Comparison of ENCODE assay signal across 8 cellular contexts in the genomic region with DNA sequence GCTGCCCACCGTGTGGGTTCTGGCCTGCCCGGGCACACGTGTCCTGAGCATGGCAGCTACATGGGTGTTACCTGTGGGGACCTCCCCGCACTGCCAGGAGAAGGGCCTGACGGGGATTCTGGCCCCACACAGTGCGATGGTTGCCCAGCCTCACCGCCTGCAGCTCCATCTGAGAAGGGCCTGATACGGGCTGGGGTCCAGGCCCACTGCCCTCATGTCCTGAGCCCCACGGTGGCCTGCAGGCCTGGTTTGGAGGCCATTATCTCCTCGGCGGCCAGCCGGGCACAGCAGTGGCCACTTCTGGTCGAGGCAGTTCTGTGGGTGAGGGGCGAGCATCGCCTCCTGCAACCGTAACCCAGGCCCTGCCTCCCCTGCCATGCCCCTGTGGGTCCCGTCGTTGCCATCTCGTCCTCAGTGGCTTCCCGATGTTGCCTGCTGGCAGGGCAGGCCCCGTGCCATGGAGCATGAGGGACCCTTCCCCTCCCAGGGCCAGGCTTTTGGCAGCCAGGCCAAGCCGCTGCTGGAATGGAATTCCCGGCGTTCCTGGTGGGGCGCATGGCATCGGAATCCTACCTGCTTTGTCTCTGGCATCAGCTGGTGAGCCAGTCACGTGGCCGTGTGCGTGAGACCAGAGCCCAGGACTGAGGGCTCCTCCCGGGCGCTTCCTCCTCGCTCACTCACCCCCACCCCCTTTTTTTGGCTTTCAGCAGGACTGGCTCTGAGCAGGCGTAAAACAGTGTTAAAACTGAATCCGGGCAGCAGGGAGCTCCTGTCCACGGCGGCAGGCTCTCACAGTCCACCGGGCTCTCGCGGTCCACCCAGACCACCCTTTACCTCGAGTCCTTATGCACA.
A peak's percentile ranks its signal among the peaks of the same experiment; 100 is the strongest.
DNase-seq lines count a peak whose midpoint lies in the region; ATAC-seq and TF ChIP-seq lines count a peak whose summit lies in the region.

No MANE protein-coding gene starts in this region.

- H3K4me1 Mint-ChIP-seq in stimulated activated naive CD8-positive, alpha-beta T cell treated with anti-CD3 and anti-CD28 coated beads, Interleukin-15, amount 100 ng/mL, for 72 hours = peaks cover 33% of the 10 kb centered on the region

- H3K9me3 Mint-ChIP-seq in stimulated activated naive CD8-positive, alpha-beta T cell treated with anti-CD3 and anti-CD28 coated beads, Interleukin-15, amount 100 ng/mL, for 72 hours = no peaks in the 10 kb centered on the region

- no peaks in the 10 kb centered on the region for H3K27me3 Mint-ChIP-seq in stimulated activated naive CD8-positive, alpha-beta T cell treated with anti-CD3 and anti-CD28 coated beads, Interleukin-15, amount 100 ng/mL, for 72 hours

- peak overlapping the region; percentile 99 for H3K4me2 ChIP-seq in HCT116 (ENCODE audit: low read length)

- POLR2A ChIA-PET in HCT116 (lab: Charles Lee) = interaction anchor here (1.4 to 1.9 kb wide), 2 partner anchors 65 to 72 kb away, joined by 5 to 7 read pairs; no protein-coding TSS in a partner anchor

- no peak overlapping the region for H3K4me3 Mint-ChIP-seq in stimulated activated naive CD8-positive, alpha-beta T cell treated with anti-CD3 and anti-CD28 coated beads, Interleukin-15, amount 100 ng/mL, for 72 hours

- RAD21 ChIA-PET in HCT116 (lab: Charles Lee; ENCODE audit: low non-redundant PET in 1 of 2, low total read pairs in 2 of 2, uncharacterized antibody in 2 of 2, unreplicated experiment in 2 of 2) = no interaction called here

- no peak overlapping the region for H3K27ac Mint-ChIP-seq in stimulated activated naive CD8-positive, alpha-beta T cell treated with anti-CD3 and anti-CD28 coated beads, Interleukin-15, amount 100 ng/mL, for 72 hours

- no peaks in the 10 kb centered on the region for H4K20me1 ChIP-seq in HCT116 (ENCODE audit: insufficient read depth)

- intact Hi-C loops in HCT116 (cut with micrococcal nuclease) = no loop called here
- intact Hi-C loops in Right ventricle myocardium superior (cut with DNase I) = loop anchor here (5.0 to 10.0 kb wide), 2 partner anchors 34 to 74 kb away; no protein-coding TSS in a partner anchor

- no peak for TF ChIP-seq RAD21 in HCT116 (IDR thresholded peaks at IDR 0.05; ENCODE audit: low read depth)

- no peak for DNase-seq in HCT116 (ENCODE audit: low read depth, low spot score)
- DNase-seq in SW480 (ENCODE audit: low spot score) = peak; percentile 90
- peak; percentile 86 for DNase-seq in Right ventricle myocardium superior
- no peak for DNase-seq in stimulated activated naive CD8-positive, alpha-beta T cell treated with anti-CD3 and anti-CD28 coated beads, Interleukin-15, amount 100 ng/mL, for 72 hours

- peak overlapping the region; percentile 100 for H3K27ac ChIP-seq in HCT116 (ENCODE audit: low read depth, low read length)
- peak overlapping the region; percentile 97 for H3K27ac ChIP-seq in stomach smooth muscle (ENCODE audit: low read length)

- no TSS peak for BruUV-seq in HCT116 (replicated peaks; lab: Mats Ljungman, UMichigan)

- H3K9me3 ChIP-seq in HCT116 (ENCODE audit: control insufficient read depth in 1 of 2, insufficient read depth in 1 of 2, low read depth in 1 of 2, low read length in 2 of 2) = no peaks in the 10 kb centered on the region
- no peaks in the 10 kb centered on the region for H3K9me3 ChIP-seq in stomach smooth muscle (ENCODE audit: control insufficient read depth in 2 of 2, low read length in 2 of 2)

- H3K9me2 ChIP-seq in HCT116 (ENCODE audit: insufficient read depth) = no peaks in the 10 kb centered on the region

- no peak overlapping the region for H2AFZ ChIP-seq in HCT116 (ENCODE audit: low read depth, low read length, poor library complexity, severe bottlenecking)

- H3K9ac ChIP-seq in HCT116 (ENCODE audit: low read length) = peak overlapping the region; percentile 99
- H3K9ac ChIP-seq in stomach smooth muscle (ENCODE audit: low read length in 2 of 2) = peak overlapping the region; percentile 71 to 72

- peak overlapping the region; percentile 60 to 64 for H3K4me3 ChIP-seq in HCT116 (replicated peaks in 1 of 2; ENCODE audit: low read depth in 1 of 2, low read length in 2 of 2)
- peak overlapping the region; percentile 56 to 97 for H3K4me3 ChIP-seq in stomach smooth muscle (ENCODE audit: low read length in 2 of 2)

- H3K79me2 ChIP-seq in HCT116 (ENCODE audit: insufficient read depth, low read length) = peaks cover 100% of the 10 kb centered on the region

- no peak for TF ChIP-seq CTCF in HCT116 (IDR thresholded peaks at IDR 0.05 in 2 of 3, conservative IDR thresholded peaks at IDR 0.05 in 1 of 3; ENCODE audit: borderline replicate concordance in 1 of 3, insufficient read depth in 1 of 3, low read depth in 2 of 3, low read length in 2 of 3)

- ATAC-seq in HCT116 = peak; percentile 34
- ATAC-seq in Right ventricle myocardium superior (ENCODE audit: poor library complexity) = peak; percentile 51
- ATAC-seq in HG02588 (IDR thresholded peaks at IDR 0.05; ENCODE audit: unreplicated experiment) = no peak
- ATAC-seq in GM18498 (IDR thresholded peaks at IDR 0.05; ENCODE audit: unreplicated experiment) = no peak
- no peak for ATAC-seq in stimulated activated naive CD8-positive, alpha-beta T cell treated with anti-CD3 and anti-CD28 coated beads, Interleukin-15, amount 100 ng/mL, for 72 hours
- ATAC-seq in HG03342 (IDR thresholded peaks at IDR 0.05; ENCODE audit: unreplicated experiment) = no peak

- H3K4me1 ChIP-seq in HCT116 (ENCODE audit: control insufficient read depth in 1 of 2, insufficient read depth in 2 of 2, low read length in 2 of 2) = peaks cover 68 to 89% of the 10 kb centered on the region in 2 experiments
- H3K4me1 ChIP-seq in stomach smooth muscle (ENCODE audit: control insufficient read depth, insufficient read depth, low read length) = peaks cover 82% of the 10 kb centered on the region

- H3K27me3 ChIP-seq in HCT116 (ENCODE audit: insufficient read depth, low read length) (no peaks in the 10 kb centered on the region), stomach smooth muscle (ENCODE audit: control insufficient read depth in 1 of 2, insufficient read depth in 2 of 2, low read length in 2 of 2) (no peaks in the 10 kb centered on the region)

- peaks cover 4 to 39% of the 10 kb centered on the region in 2 experiments; a peak in 3 of 4 replicates for H3K36me3 ChIP-seq in HCT116 (ENCODE audit: control insufficient read depth in 1 of 2, insufficient read depth in 2 of 2, low read length in 2 of 2)
- no peaks in the 10 kb centered on the region for H3K36me3 ChIP-seq in stomach smooth muscle (ENCODE audit: control insufficient read depth in 2 of 2, insufficient read depth in 2 of 2, low read length in 2 of 2)

- CTCF ChIA-PET in HCT116 (lab: Charles Lee) = interaction anchor here (3.6 kb wide), 1 partner anchor 72 kb away, joined by 13 read pairs; no protein-coding TSS in a partner anchor

- TF ChIP-seq POLR2A in HCT116 (IDR thresholded peaks at IDR 0.05; ENCODE audit: borderline replicate concordance, extremely low read depth, insufficient read depth, insufficient read length) = no peak

TF ChIP-seq in HCT116, 20 proteins besides CTCF, POLR2A, EP300 and RAD21:
- TF ChIP-seq, protein P1, sequence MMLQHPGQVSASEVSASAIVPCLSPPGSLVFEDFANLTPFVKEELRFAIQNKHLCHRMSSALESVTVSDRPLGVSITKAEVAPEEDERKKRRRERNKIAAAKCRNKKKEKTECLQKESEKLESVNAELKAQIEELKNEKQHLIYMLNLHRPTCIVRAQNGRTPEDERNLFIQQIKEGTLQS (IDR thresholded peaks at IDR 0.05) = no peak
- no peak for TF ChIP-seq CBX3 (IDR thresholded peaks at IDR 0.05; ENCODE audit: low read depth)
- no peak for TF ChIP-seq EGR1 (IDR thresholded peaks at IDR 0.05; ENCODE audit: low read depth)
- no peak for TF ChIP-seq SRF (IDR thresholded peaks at IDR 0.05; ENCODE audit: low read depth)
- no peak for TF ChIP-seq EZH2phosphoT487 (IDR thresholded peaks at IDR 0.05; ENCODE audit: borderline replicate concordance)
- no peak for TF ChIP-seq YY1 (IDR thresholded peaks at IDR 0.05; ENCODE audit: extremely low read depth, insufficient replicate concordance, low read depth, low read length)
- 0 out of 2 replicates have a peak, but pooled peaks have one; percentile 13 for TF ChIP-seq POLR2AphosphoS5 (IDR thresholded peaks at IDR 0.05; ENCODE audit: low read depth, low read length)
- TF ChIP-seq TCF7L2 (IDR thresholded peaks at IDR 0.05; ENCODE audit: borderline replicate concordance, extremely low read depth, insufficient read depth, insufficient read length) = no peak
- TF ChIP-seq, protein P2, sequence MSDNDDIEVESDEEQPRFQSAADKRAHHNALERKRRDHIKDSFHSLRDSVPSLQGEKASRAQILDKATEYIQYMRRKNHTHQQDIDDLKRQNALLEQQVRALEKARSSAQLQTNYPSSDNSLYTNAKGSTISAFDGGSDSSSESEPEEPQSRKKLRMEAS (IDR thresholded peaks at IDR 0.05) = peak; percentile 76; the same call in 1 of the 2 replicates
- TF ChIP-seq JUND (IDR thresholded peaks at IDR 0.05) = no peak
- TF ChIP-seq ZFX (IDR thresholded peaks at IDR 0.05) = peak; percentile 26; the same call in 1 of the 2 replicates
- TF ChIP-seq SP1 (IDR thresholded peaks at IDR 0.05; ENCODE audit: low read depth) = 0 out of 2 replicates have a peak, but pooled peaks have one; percentile 6
- TF ChIP-seq FOSL1 (IDR thresholded peaks at IDR 0.05; ENCODE audit: low read depth) = no peak
- 0 out of 2 replicates have a peak, but pooled peaks have one; percentile 49 for TF ChIP-seq SIN3A (IDR thresholded peaks at IDR 0.05; ENCODE audit: low read depth)
- TF ChIP-seq, protein P3, sequence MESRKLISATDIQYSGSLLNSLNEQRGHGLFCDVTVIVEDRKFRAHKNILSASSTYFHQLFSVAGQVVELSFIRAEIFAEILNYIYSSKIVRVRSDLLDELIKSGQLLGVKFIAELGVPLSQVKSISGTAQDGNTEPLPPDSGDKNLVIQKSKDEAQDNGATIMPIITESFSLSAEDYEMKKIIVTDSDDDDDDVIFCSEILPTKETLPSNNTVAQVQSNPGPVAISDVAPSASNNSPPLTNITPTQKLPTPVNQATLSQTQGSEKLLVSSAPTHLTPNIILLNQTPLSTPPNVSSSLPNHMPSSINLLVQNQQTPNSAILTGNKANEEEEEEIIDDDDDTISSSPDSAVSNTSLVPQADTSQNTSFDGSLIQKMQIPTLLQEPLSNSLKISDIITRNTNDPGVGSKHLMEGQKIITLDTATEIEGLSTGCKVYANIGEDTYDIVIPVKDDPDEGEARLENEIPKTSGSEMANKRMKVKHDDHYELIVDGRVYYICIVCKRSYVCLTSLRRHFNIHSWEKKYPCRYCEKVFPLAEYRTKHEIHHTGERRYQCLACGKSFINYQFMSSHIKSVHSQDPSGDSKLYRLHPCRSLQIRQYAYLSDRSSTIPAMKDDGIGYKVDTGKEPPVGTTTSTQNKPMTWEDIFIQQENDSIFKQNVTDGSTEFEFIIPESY (IDR thresholded peaks at IDR 0.05; ENCODE audit: extremely low read depth, insufficient replicate concordance, low read length) = no peak

Comparison
In these comparisons a context has a peak if more than half of its experiments do, and no peak if none do; other contexts are left out.
1. ATAC-seq: peak in HCT116 (single experiment) and Right ventricle myocardium superior (single experiment); none in HG02588 (single experiment), GM18498 (single experiment), stimulated activated naive CD8-positive, alpha-beta T cell treated with anti-CD3 and anti-CD28 coated beads, Interleukin-15, amount 100 ng/mL, for 72 hours (single experiment) and HG03342 (single experiment).
2. DNase-seq: peak in SW480 (single experiment) and Right ventricle myocardium superior (single experiment); none in HCT116 (single experiment) and stimulated activated naive CD8-positive, alpha-beta T cell treated with anti-CD3 and anti-CD28 coated beads, Interleukin-15, amount 100 ng/mL, for 72 hours (0 of 2).